18 cellular contexts compared by ENCODE assay signal in genomic region chr4:108829981-108830492, GRCh38.
DNase-seq lines count a peak whose midpoint lies in the region; ATAC-seq and TF ChIP-seq lines count a peak whose summit lies in the region.
"Had no signal": no experiment of that assay in that cellular context is flagged by ENCODE, and none has a peak within 500 bp of the region (broad histone marks: within the 10 kb centered on the region; RNA-seq: fewer than 3 reads in every experiment).

No MANE protein-coding gene starts in this region.

- peak overlapping the region; percentile 7; the same call in 1 of the 2 replicates for H3K9ac ChIP-seq in MM.1S (ENCODE audit: low read length)

- no peaks in the 10 kb centered on the region for H3K27me3 ChIP-seq in cardiac muscle cell
- no peaks in the 10 kb centered on the region for H3K27me3 ChIP-seq in MM.1S (replicated peaks; ENCODE audit: insufficient read depth, low read length)
- no peaks in the 10 kb centered on the region for H3K27me3 ChIP-seq in psoas muscle (ENCODE audit: insufficient read depth in 3 of 3, low read length in 2 of 3)
- no peaks in the 10 kb centered on the region for H3K27me3 ChIP-seq in aorta (ENCODE audit: control insufficient read depth in 1 of 2, insufficient read depth in 2 of 2, low read length in 1 of 2)

- H2AFZ ChIP-seq in MM.1S (ENCODE audit: low read length) = peak overlapping the region; percentile 36; the same call in 1 of the 2 replicates
- H2AFZ ChIP-seq: GM23338 had no signal

- ATAC-seq in psoas muscle (peak in 2 of 4 donors; percentile 30 to 41), mucosa of descending colon (no peak), aorta (ENCODE audit: low FRiP score) (no peak)
- ATAC-seq: GM23338, HCT116, Panc1 had no signal

- peaks cover 31% of the 10 kb centered on the region for H3K4me1 ChIP-seq in cardiac muscle cell (ENCODE audit: low read depth)
- H3K4me1 ChIP-seq in MM.1S (ENCODE audit: low read length) = peaks cover 31% of the 10 kb centered on the region
- peaks cover 21% of the 10 kb centered on the region for H3K4me1 ChIP-seq in psoas muscle
- peaks cover 3% of the 10 kb centered on the region for H3K4me1 ChIP-seq in mucosa of descending colon (ENCODE audit: low read depth)
- H3K4me1 ChIP-seq in aorta (ENCODE audit: control insufficient read depth in 1 of 2, insufficient read depth in 2 of 2, low read length in 2 of 2) = no peaks in the 10 kb centered on the region
- H3K4me1 ChIP-seq: BE2C had no signal

- H3K79me2 ChIP-seq in MM.1S (ENCODE audit: low read length) = no peaks in the 10 kb centered on the region

- H3K9me2 ChIP-seq in MM.1S (replicated peaks; ENCODE audit: insufficient read depth, low read length) = no peaks in the 10 kb centered on the region

- 25 to 43% (median 34%) methylated on average over 4 of the region's 4 CpGs for WGBS in psoas muscle, 3 donors
- WGBS in aorta, 2 donors = 35 to 37% methylated on average over 4 of the region's 4 CpGs

- H3F3A ChIP-seq in MM.1S (ENCODE audit: insufficient read depth, low read length) = peaks cover 15% of the 10 kb centered on the region

- TF ChIP-seq CTCF in cardiac muscle cell (IDR thresholded peaks at IDR 0.05; ENCODE audit: low read depth, low read length) = no peak
- TF ChIP-seq CTCF in MM.1S (IDR thresholded peaks at IDR 0.05; ENCODE audit: low read length) = no peak
- no peak for TF ChIP-seq CTCF in choroid plexus epithelial cell (conservative IDR thresholded peaks at IDR 0.05; ENCODE audit: low read depth, low read length)
- no peak for TF ChIP-seq CTCF in psoas muscle (IDR thresholded peaks at IDR 0.05)
- TF ChIP-seq CTCF in mucosa of descending colon (IDR thresholded peaks at IDR 0.05) = no peak

- peak overlapping the region; percentile 79 for H3K27ac ChIP-seq in cardiac muscle cell
- H3K27ac ChIP-seq in MM.1S (ENCODE audit: low read length) = peak overlapping the region; percentile 73; the same call in 1 of the 2 replicates
- peak overlapping the region; percentile 21 for H3K27ac ChIP-seq in psoas muscle
- no peak overlapping the region for H3K27ac ChIP-seq in aorta (ENCODE audit: low read depth in 1 of 2, low read length in 2 of 2)
- H3K27ac ChIP-seq: 22Rv1 had no signal

- H4K20me1 ChIP-seq in MM.1S (ENCODE audit: insufficient read depth, low read length) = no peaks in the 10 kb centered on the region

- H3K9me3 ChIP-seq in cardiac muscle cell (ENCODE audit: low read depth) (no peaks in the 10 kb centered on the region), MM.1S (replicated peaks; ENCODE audit: insufficient read depth, low read length) (no peaks in the 10 kb centered on the region), psoas muscle (no peaks in the 10 kb centered on the region), mucosa of descending colon (no peaks in the 10 kb centered on the region), aorta (ENCODE audit: control insufficient read depth, low read length) (no peaks in the 10 kb centered on the region)
- H3K9me3 ChIP-seq: BE2C had no signal

- DNase-seq in cardiac muscle cell (ENCODE audit: low read depth in 1 of 2, low spot score in 1 of 2) = peak in 1 of 2 donors; percentile 27
- DNase-seq in cardiac septum (ENCODE audit: low spot score) = no peak
- DNase-seq in MM.1S = no peak
- peak; percentile 18 for DNase-seq in choroid plexus epithelial cell (ENCODE audit: low read depth)
- DNase-seq in psoas muscle = no peak
- DNase-seq in mucosa of descending colon = no peak
- no peak for DNase-seq in aorta
- DNase-seq in NCI-H2196 (lab: John Stamatoyannopoulos, UW; ENCODE audit: unreplicated experiment) = no peak
- DNase-seq: CD4-positive, CD25-positive, alpha-beta regulatory T cell; DND-41; GDM1; KG1; NCI-H526 had no signal

- intact Hi-C loops in cardiac septum (cut with DNase I) (loop anchor here (1.0 to 10.0 kb wide), 2 partner anchors 55 to 465 kb away; no protein-coding TSS in a partner anchor), psoas muscle (cut with DNase I) (loop anchor here (5.0 to 10.0 kb wide), 3 partner anchors 475 to 572 kb away; partner anchors contain the start of gene COL25A1 (in 2 of the 2)), mucosa of descending colon (cut with DNase I, micrococcal nuclease) (loop anchor here in 1 of 2 donors (10.0 kb wide), 1 partner anchor 575 kb away; no protein-coding TSS in a partner anchor), aorta (cut with DNase I) (loop anchor here in 1 of 2 donors (10.0 kb wide), 1 partner anchor 475 kb away; the partner anchor contains the start of gene COL25A1)

- H3K4me3 ChIP-seq in cardiac muscle cell = no peak overlapping the region
- peak overlapping the region; percentile 21 for H3K4me3 ChIP-seq in MM.1S (ENCODE audit: low read length)
- no peak overlapping the region for H3K4me3 ChIP-seq in choroid plexus epithelial cell (ENCODE audit: low read depth, low read length)
- no peak overlapping the region for H3K4me3 ChIP-seq in psoas muscle
- H3K4me3 ChIP-seq in mucosa of descending colon = no peak overlapping the region
- H3K4me3 ChIP-seq in aorta (ENCODE audit: low read length in 2 of 2) = no peak overlapping the region
- H3K4me3 ChIP-seq: GM23338 had no signal

- H3K4me2 ChIP-seq in MM.1S (ENCODE audit: low read depth, low read length) = peak overlapping the region; percentile 66
- H3K4me2 ChIP-seq: GM23338 had no signal

- H3K36me3 ChIP-seq in cardiac muscle cell (no peaks in the 10 kb centered on the region), MM.1S (replicated peaks; ENCODE audit: insufficient read depth, low read length) (no peaks in the 10 kb centered on the region), psoas muscle (ENCODE audit: insufficient read depth in 1 of 2, low read depth in 1 of 2) (no peaks in the 10 kb centered on the region), mucosa of descending colon (ENCODE audit: low read depth) (no peaks in the 10 kb centered on the region), aorta (ENCODE audit: control insufficient read depth in 1 of 2, insufficient read depth in 2 of 2, low read length in 1 of 2) (no peaks in the 10 kb centered on the region)
- H3K36me3 ChIP-seq: BE2C had no signal

Comparison
In these comparisons a context has a peak if more than half of its experiments do, and no peak if none do; other contexts are left out.
1. H3K27ac ChIP-seq: peak in cardiac muscle cell (single experiment), MM.1S (single experiment) and psoas muscle (single experiment); none in aorta (0 of 2).